11 cellular contexts compared by ENCODE assay signal in the genomic region with DNA sequence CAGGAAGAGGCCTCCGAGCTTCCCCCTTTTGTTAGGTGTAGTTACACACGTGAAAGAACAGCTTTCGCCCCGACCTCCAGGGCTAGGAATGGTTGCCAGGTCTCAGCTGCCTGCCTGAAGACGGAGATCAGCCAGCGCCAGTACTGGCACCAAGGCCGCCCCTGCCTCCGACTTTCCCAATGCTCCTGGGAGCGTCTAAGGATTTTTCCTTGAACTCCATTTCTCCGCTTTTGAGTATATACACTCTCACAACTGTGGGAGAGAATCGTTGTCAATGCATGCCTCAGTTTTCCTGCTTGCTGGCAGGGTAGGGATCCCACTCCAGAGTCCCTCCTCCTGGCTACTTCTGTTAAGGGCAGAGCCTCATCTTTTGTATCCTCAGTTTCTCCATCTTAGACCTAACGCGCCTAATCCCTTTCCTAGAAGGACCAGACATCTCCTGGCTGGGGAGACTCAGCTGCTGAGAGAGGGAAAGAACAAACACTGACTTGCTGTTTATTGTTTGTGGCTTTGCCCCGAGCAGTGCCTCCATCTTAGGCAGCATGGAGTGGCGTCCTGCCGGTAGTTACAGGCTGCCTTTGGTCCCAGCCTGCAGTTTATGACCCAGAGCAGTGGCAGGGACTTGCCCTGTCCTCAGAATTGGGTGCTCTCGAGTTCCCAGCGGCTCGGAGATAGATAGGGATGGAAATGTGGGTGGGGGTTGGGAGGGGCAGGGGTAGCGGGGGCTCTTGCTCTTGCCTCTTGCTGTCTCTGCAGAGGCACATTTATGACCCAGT. TPM values are rescaled to one million over a fixed set of nuclear protein-coding genes. Genes with fewer than 3 reads are reported as not detected.
DNase-seq lines count a peak whose midpoint lies in the region; ATAC-seq, FAIRE-seq and TF ChIP-seq lines count a peak whose summit lies in the region.
"Had no signal": no experiment of that assay in that cellular context is flagged by ENCODE, and none has a peak within 500 bp of the region (broad histone marks: within the 10 kb centered on the region; RNA-seq: fewer than 3 reads in every experiment).

No MANE protein-coding gene starts in this region.

- peaks cover 22% of the 10 kb centered on the region for H3K27me3 ChIP-seq in CD8-positive, alpha-beta T cell (ENCODE audit: insufficient read depth, low read length)
- peaks cover 100% of the 10 kb centered on the region for H3K27me3 ChIP-seq in HUES6 (ENCODE audit: control insufficient read depth, insufficient read depth, low read length)
- H3K27me3 ChIP-seq in neural cell (ENCODE audit: insufficient read depth, low read depth, low read length) = peaks cover 100% of the 10 kb centered on the region
- peaks cover 100% of the 10 kb centered on the region for H3K27me3 ChIP-seq in foreskin keratinocyte
- peaks cover 31 to 81% of the 10 kb centered on the region in 2 donors for H3K27me3 ChIP-seq in small intestine (ENCODE audit: control insufficient read depth in 2 of 2, insufficient read depth in 2 of 2, low read length in 2 of 2)

- TF ChIP-seq RAD21 in neural cell (conservative IDR thresholded peaks at IDR 0.05) = no peak

- no peak for FAIRE-seq in small intestine (lab: Jason Lieb, UNC)

- peaks cover 74% of the 10 kb centered on the region for H3K27me3 Mint-ChIP-seq in CD8-positive, alpha-beta T cell (ENCODE audit: low read depth)

- H3K9me3 Mint-ChIP-seq in CD8-positive, alpha-beta T cell = no peaks in the 10 kb centered on the region

- TF ChIP-seq EP300 in neural cell (conservative IDR thresholded peaks at IDR 0.05; ENCODE audit: poor library complexity, severe bottlenecking) = no peak

- POLR2A ChIA-PET in CD8-positive, alpha-beta T cell (lab: Charles Lee) = no interaction called here

- H3K4me3 Mint-ChIP-seq in CD8-positive, alpha-beta T cell = peak overlapping the region; percentile 83

- TF ChIP-seq CTCF in CD8-positive, alpha-beta T cell (IDR thresholded peaks at IDR 0.05) = no peak
- no peak for TF ChIP-seq CTCF in coronary artery (IDR thresholded peaks at IDR 0.05)
- no peak for TF ChIP-seq CTCF in neural cell (IDR thresholded peaks at IDR 0.05; ENCODE audit: poor library complexity, severe bottlenecking)
- no peak for TF ChIP-seq CTCF in foreskin keratinocyte (conservative IDR thresholded peaks at IDR 0.05)

- peak overlapping the region; percentile 66 for H3K4me3 ChIP-seq in CD8-positive, alpha-beta T cell (ENCODE audit: low read depth, low read length)
- peak overlapping the region; percentile 53 for H3K4me3 ChIP-seq in HUES6 (ENCODE audit: low read depth, low read length)
- H3K4me3 ChIP-seq in coronary artery = peak overlapping the region; percentile 70
- no peak overlapping the region for H3K4me3 ChIP-seq in neural cell (ENCODE audit: low read length)
- H3K4me3 ChIP-seq in small intestine (ENCODE audit: low read depth in 1 of 2, low read length in 2 of 2) = peak overlapping the region in 1 of 2 donors; percentile 67

- H3K27ac Mint-ChIP-seq in CD8-positive, alpha-beta T cell = no peak overlapping the region

- ATAC-seq in CD8-positive, alpha-beta T cell = no peak
- ATAC-seq in GM21515 (IDR thresholded peaks at IDR 0.05; ENCODE audit: unreplicated experiment) (no peak), foreskin keratinocyte (no peak), GM18867 (IDR thresholded peaks at IDR 0.05; ENCODE audit: unreplicated experiment) (no peak)
- ATAC-seq: left cardiac atrium, PC-3 had no signal

- H3K27ac ChIP-seq in CD8-positive, alpha-beta T cell (ENCODE audit: low read depth, low read length) = no peak overlapping the region
- H3K27ac ChIP-seq in HUES6 (ENCODE audit: low read depth, low read length) (no peak overlapping the region), coronary artery (no peak overlapping the region), neural cell (ENCODE audit: low read length) (no peak overlapping the region), foreskin keratinocyte (no peak overlapping the region), small intestine (ENCODE audit: low read depth in 1 of 2, low read length in 1 of 2) (no peak overlapping the region)

- intact Hi-C loops in CD8-positive, alpha-beta T cell (cut with DNase I, micrococcal nuclease) = no loop called here

- DNase-seq in CD8-positive, alpha-beta T cell = peak in 1 of 7 experiments; percentile 4
- no peak for DNase-seq in coronary artery (ENCODE audit: low spot score)
- DNase-seq in foreskin keratinocyte = no peak
- DNase-seq in small intestine = no peak
- DNase-seq: cerebellar nuclear complex, left cardiac atrium, PC-3 had no signal

- H3K36me3 Mint-ChIP-seq in CD8-positive, alpha-beta T cell = no peaks in the 10 kb centered on the region

- no peak overlapping the region for H3K4me2 ChIP-seq in neural cell (ENCODE audit: low read length)

- no peaks in the 10 kb centered on the region for H3K36me3 ChIP-seq in CD8-positive, alpha-beta T cell (ENCODE audit: insufficient read depth, low read length)
- no peaks in the 10 kb centered on the region for H3K36me3 ChIP-seq in HUES6 (ENCODE audit: control insufficient read depth, insufficient read depth, low read length)
- no peaks in the 10 kb centered on the region for H3K36me3 ChIP-seq in neural cell (ENCODE audit: insufficient read depth, low read length)
- H3K36me3 ChIP-seq in small intestine (ENCODE audit: control insufficient read depth in 2 of 2, insufficient read depth in 2 of 2, low read length in 2 of 2) = no peaks in the 10 kb centered on the region

- peaks cover 23% of the 10 kb centered on the region for H3K4me1 ChIP-seq in CD8-positive, alpha-beta T cell (ENCODE audit: insufficient read depth, low read length)
- H3K4me1 ChIP-seq in HUES6 (ENCODE audit: control insufficient read depth, insufficient read depth, low read length) (peaks cover 43% of the 10 kb centered on the region), foreskin keratinocyte (no peaks in the 10 kb centered on the region), small intestine (ENCODE audit: control insufficient read depth in 2 of 2, insufficient read depth in 1 of 2, low read depth in 1 of 2, low read length in 1 of 2) (peaks cover 0 to 3% of the 10 kb centered on the region in 2 donors)

- H4K20me1 ChIP-seq in neural cell (ENCODE audit: insufficient read depth) = no peaks in the 10 kb centered on the region

- no peaks in the 10 kb centered on the region for H3K79me2 ChIP-seq in neural cell (replicated peaks; ENCODE audit: insufficient read depth, low read length)

- no peaks in the 10 kb centered on the region for H3K9me2 ChIP-seq in neural cell (ENCODE audit: insufficient read depth, low read length)

- H3K4me1 Mint-ChIP-seq in CD8-positive, alpha-beta T cell (ENCODE audit: low read depth) = peaks cover 25% of the 10 kb centered on the region

- CTCF ChIA-PET in CD8-positive, alpha-beta T cell (lab: Charles Lee) = interaction anchor here (1.2 kb wide), 1 partner anchor 20 kb away, joined by 4 read pairs; no protein-coding TSS in a partner anchor

- no peak overlapping the region for H2AFZ ChIP-seq in neural cell (ENCODE audit: low read depth, low read length)

- no peaks in the 10 kb centered on the region for H3K9me3 ChIP-seq in CD8-positive, alpha-beta T cell (ENCODE audit: low read length)
- H3K9me3 ChIP-seq in HUES6 (ENCODE audit: control insufficient read depth, insufficient read depth, low read depth, low read length) = no peaks in the 10 kb centered on the region
- no peaks in the 10 kb centered on the region for H3K9me3 ChIP-seq in neural cell (ENCODE audit: low read length)
- no peaks in the 10 kb centered on the region for H3K9me3 ChIP-seq in small intestine (ENCODE audit: control insufficient read depth, low read depth)

- H3F3A ChIP-seq in neural cell (ENCODE audit: insufficient read depth, low read length, poor library complexity, severe bottlenecking) = no peaks in the 10 kb centered on the region

- WGBS in small intestine, 3 donors = 43 to 54% (median 49%) methylated on average over 20 of the region's 20 CpGs

- H3K9ac ChIP-seq in HUES6 (ENCODE audit: low read length) = no peak overlapping the region
- no peak overlapping the region for H3K9ac ChIP-seq in neural cell (ENCODE audit: low read length)

TF ChIP-seq in neural cell, 6 proteins besides CTCF, POLR2A, EP300 and RAD21:
- peak; percentile 83 for TF ChIP-seq EZH2 (IDR thresholded peaks at IDR 0.05; ENCODE audit: borderline replicate concordance, insufficient read depth, low read length, poor library complexity, severe bottlenecking)
- TF ChIP-seq MXI1 (conservative IDR thresholded peaks at IDR 0.05; ENCODE audit: poor library complexity, severe bottlenecking) = no peak

RNA-seq across cellular contexts. Expression of gene ALX4, which starts 3.3 kb away (rescaled TPM):
- total RNA-seq in CD8-positive, alpha-beta T cell = not detected
- not detected in 2 replicates for polyA plus RNA-seq in neural cell
- polyA minus RNA-seq in neural cell = 0.12 TPM in 1 of 2 replicates, not detected in the other
- not detected in 2 replicates for total RNA-seq in foreskin keratinocyte
- polyA plus RNA-seq in foreskin keratinocyte = not detected in 2 replicates
- polyA plus RNA-seq in small intestine = not detected
- total RNA-seq: PC-3 had no signal
